ENCODE assay signal across 8 cellular contexts in genomic region chr11:63841554-63841953, GRCh38. TPM values are rescaled to one million over a fixed set of nuclear protein-coding genes. Genes with fewer than 3 reads are reported as not detected.
A peak's percentile ranks its signal among the peaks of the same experiment; 100 is the strongest.
DNase-seq lines count a peak whose midpoint lies in the region; ATAC-seq and TF ChIP-seq lines count a peak whose summit lies in the region.

No MANE protein-coding gene starts in this region.

- H3K9me2 ChIP-seq in MM.1S (replicated peaks; ENCODE audit: insufficient read depth, low read length) = no peaks in the 10 kb centered on the region

- H3K4me3 Mint-ChIP-seq in chondrocyte (ENCODE audit: unreplicated experiment) = peak overlapping the region; percentile 93

- peak overlapping the region; percentile 84 for H3K27ac Mint-ChIP-seq in chondrocyte (ENCODE audit: unreplicated experiment)

- no peak for TF ChIP-seq CTCF in MM.1S (IDR thresholded peaks at IDR 0.05; ENCODE audit: low read length)
- no peak for TF ChIP-seq CTCF in chondrocyte (IDR thresholded peaks at IDR 0.05)

- no peak overlapping the region for H3K4me3 ChIP-seq in MM.1S (ENCODE audit: low read length)
- peak overlapping the region in 1 of 2 donors; percentile 90 for H3K4me3 ChIP-seq in muscle layer of colon (ENCODE audit: low read depth in 1 of 2, low read length in 2 of 2)

- no peaks in the 10 kb centered on the region for H3K27me3 Mint-ChIP-seq in chondrocyte (ENCODE audit: low read depth)

- H3K4me1 ChIP-seq in MM.1S (ENCODE audit: low read length) = peaks cover 24% of the 10 kb centered on the region
- peaks cover 46% of the 10 kb centered on the region for H3K4me1 ChIP-seq in muscle layer of colon (ENCODE audit: insufficient read depth, low read length)

- H4K20me1 ChIP-seq in MM.1S (ENCODE audit: insufficient read depth, low read length) = peaks cover 5% of the 10 kb centered on the region; the same call in 1 of the 2 replicates

- H3K4me2 ChIP-seq in MM.1S (ENCODE audit: low read depth, low read length) = peak overlapping the region; percentile 75

- H3K27me3 ChIP-seq in MM.1S (replicated peaks; ENCODE audit: insufficient read depth, low read length) (no peaks in the 10 kb centered on the region), muscle layer of colon (ENCODE audit: control insufficient read depth in 1 of 2, insufficient read depth in 2 of 2, low read length in 2 of 2) (no peaks in the 10 kb centered on the region)

- H3K4me1 Mint-ChIP-seq in chondrocyte (ENCODE audit: low read depth) = peaks cover 57% of the 10 kb centered on the region

- peak overlapping the region; percentile 82; the same call in 1 of the 2 replicates for H3K9ac ChIP-seq in MM.1S (ENCODE audit: low read length)
- H3K9ac ChIP-seq in muscle layer of colon (ENCODE audit: low read length) = peak overlapping the region; percentile 75

- no peak for ATAC-seq in HG02642 (IDR thresholded peaks at IDR 0.05; ENCODE audit: poor library complexity, unreplicated experiment)

- peaks cover 9% of the 10 kb centered on the region for H3F3A ChIP-seq in MM.1S (ENCODE audit: insufficient read depth, low read length)

- DNase-seq in COR-L47 (lab: John Stamatoyannopoulos, UW) (peak; percentile 39), MM.1S (no peak), chondrocyte (ENCODE audit: low spot score) (peak; percentile 81), KG1 (lab: John Stamatoyannopoulos, UW) (no peak)
- DNase-seq in stimulated activated CD4-positive, alpha-beta T cell treated with anti-CD3 and anti-CD28 coated beads, Interleukin-1b, Interleukin-23, amount 100 ng/mL, for 48 hours = no peak
- DNase-seq in activated CD4-positive, alpha-beta T cell treated with anti-CD3 and anti-CD28 coated beads for 48 hours = no peak

- no peak overlapping the region for H2AFZ ChIP-seq in MM.1S (ENCODE audit: low read length)

- no peak overlapping the region for H3K27ac ChIP-seq in MM.1S (ENCODE audit: low read length)
- H3K27ac ChIP-seq in muscle layer of colon (ENCODE audit: low read depth, low read length) = peak overlapping the region; percentile 17

- H3K9me3 Mint-ChIP-seq in chondrocyte (ENCODE audit: low read depth) = no peaks in the 10 kb centered on the region

- peaks cover 73% of the 10 kb centered on the region for H3K79me2 ChIP-seq in MM.1S (ENCODE audit: low read length)

- no peaks in the 10 kb centered on the region for H3K9me3 ChIP-seq in MM.1S (replicated peaks; ENCODE audit: insufficient read depth, low read length)
- no peaks in the 10 kb centered on the region for H3K9me3 ChIP-seq in muscle layer of colon (ENCODE audit: low read length)

- H3K36me3 Mint-ChIP-seq in chondrocyte (ENCODE audit: low read depth) = peaks cover 2% of the 10 kb centered on the region

- 0 out of 2 replicates have a peak, but pooled peaks cover 2% of the 10 kb centered on the region for H3K36me3 ChIP-seq in MM.1S (replicated peaks; ENCODE audit: insufficient read depth, low read length)
- peaks cover 25% of the 10 kb centered on the region for H3K36me3 ChIP-seq in muscle layer of colon (ENCODE audit: insufficient read depth, low read length)

RNA-seq across cellular contexts. Expression of gene MARK2, which starts 2.6 kb away (rescaled TPM):
- total RNA-seq in chondrocyte = 25.3 to 30.7 TPM (median 26.2 TPM) in 3 replicates

RNA-seq across cellular contexts. Expression of gene SPINDOC, which starts 28.3 kb away (rescaled TPM):
- 25.4 to 36.0 TPM (median 32.2 TPM) in 3 replicates for total RNA-seq in chondrocyte

Comparison
In these comparisons a context has a peak if more than half of its experiments do, and no peak if none do; other contexts are left out.
1. DNase-seq: peak in COR-L47 (single experiment) and chondrocyte (single experiment); none in MM.1S (single experiment), stimulated activated CD4-positive, alpha-beta T cell treated with anti-CD3 and anti-CD28 coated beads, Interleukin-1b, Interleukin-23, amount 100 ng/mL, for 48 hours (single experiment), KG1 (single experiment) and activated CD4-positive, alpha-beta T cell treated with anti-CD3 and anti-CD28 coated beads for 48 hours (single experiment).